Comparison of ENCODE assay signal across 17 cellular contexts in the genomic region with DNA sequence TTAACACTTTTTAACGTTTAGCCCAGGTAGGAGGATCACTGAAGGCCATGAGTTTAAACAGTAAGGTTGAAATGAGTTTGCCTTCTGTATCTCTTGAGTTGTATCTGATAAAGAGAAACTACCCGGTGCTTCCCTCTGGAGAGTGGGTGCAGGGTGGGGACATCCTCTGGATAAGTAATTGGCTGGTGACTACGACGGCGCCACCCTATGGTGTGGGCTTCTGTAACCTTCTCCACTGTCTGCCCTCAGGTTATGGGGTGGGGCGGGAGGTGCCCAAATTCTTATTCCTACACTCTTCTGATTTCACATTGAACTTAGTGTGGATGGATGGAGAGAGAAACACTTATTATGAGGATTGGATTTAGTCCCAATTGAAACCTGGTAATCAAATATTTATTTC.
"Had no signal": no experiment of that assay in that cellular context is flagged by ENCODE, and none has a peak within 500 bp of the region (broad histone marks: within the 10 kb centered on the region; RNA-seq: fewer than 3 reads in every experiment).

No MANE protein-coding gene starts in this region.

- H3K4me3 ChIP-seq: lower lobe of right lung, ovary, thoracic aorta had no signal

- H3K27me3 ChIP-seq: foreskin keratinocyte, ovary had no signal

- H3K27me3 Mint-ChIP-seq: activated CD4-positive, alpha-beta T cell treated with anti-CD3 and anti-CD28 coated beads, Interleukin-2, amount 10 ng/mL, durations not matched to agents 24 days and 14 days; activated CD8-positive, alpha-beta T cell treated with anti-CD3 and anti-CD28 coated beads for 36 hours had no signal

- H3K4me1 Mint-ChIP-seq: natural killer cell had no signal

- ATAC-seq: activated CD8-positive, alpha-beta T cell treated with anti-CD3 and anti-CD28 coated beads for 36 hours; foreskin keratinocyte; lower lobe of right lung; natural killer cell; sciatic nerve; stimulated activated effector memory CD8-positive, alpha-beta T cell treated with anti-CD3 and anti-CD28 coated beads, Interleukin-12 subunit alpha, Interleukin-12 subunit beta, amount 100 ng/mL, for 72 hours had no signal

- H3K9me3 Mint-ChIP-seq: activated CD4-positive, alpha-beta T cell treated with anti-CD3 and anti-CD28 coated beads, Interleukin-2, amount 10 ng/mL, durations not matched to agents 24 days and 14 days; activated CD8-positive, alpha-beta T cell treated with anti-CD3 and anti-CD28 coated beads for 36 hours; activated T-helper 2 cell treated with anti-CD3 and anti-CD28 coated beads, Interferon-gamma antibody, Interleukin-2, Interleukin-4, amounts not matched to agents 10 μg/mL and 5 μg/mL and 100 μg/mL, durations not matched to agents 14 hours and 24 hours and 36 hours; natural killer cell; stimulated activated effector memory CD8-positive, alpha-beta T cell treated with anti-CD3 and anti-CD28 coated beads, Interleukin-12 subunit alpha, Interleukin-12 subunit beta, amount 100 ng/mL, for 72 hours had no signal

- H3K4me1 ChIP-seq: foreskin keratinocyte, lower lobe of right lung had no signal

- H3K27ac ChIP-seq: foreskin keratinocyte, lower lobe of right lung, ovary, thoracic aorta had no signal

- H3K9me3 ChIP-seq: lower lobe of right lung, ovary, thoracic aorta had no signal

- DNase-seq: activated CD4-positive, alpha-beta T cell treated with anti-CD3 and anti-CD28 coated beads, Interleukin-2, amount 10 ng/mL, durations not matched to agents 24 days and 14 days; activated CD8-positive, alpha-beta T cell treated with anti-CD3 and anti-CD28 coated beads for 36 hours; activated naive CD4-positive, alpha-beta T cell treated with Interleukin-2 at 50 U/mL for 16 hours; activated T-cell treated with anti-CD3 and anti-CD28 coated beads, Interleukin-2, amount 50 U/mL, for 1 hour; caudate nucleus; foreskin keratinocyte; glutamatergic neuron; hippocampal formation; lower lobe of right lung; natural killer cell; ovary; stimulated activated CD4-positive, alpha-beta T cell treated with anti-CD3 and anti-CD28 coated beads, Interleukin-4, amount 100 ng/mL, for 24 hours had no signal

- H3K36me3 ChIP-seq: lower lobe of right lung, ovary, thoracic aorta had no signal

- H3K36me3 Mint-ChIP-seq: natural killer cell had no signal

- H3K4me3 Mint-ChIP-seq: activated CD4-positive, alpha-beta T cell treated with anti-CD3 and anti-CD28 coated beads, Interleukin-2, amount 10 ng/mL, durations not matched to agents 24 days and 14 days; activated CD8-positive, alpha-beta T cell treated with anti-CD3 and anti-CD28 coated beads for 36 hours; brain; natural killer cell; stimulated activated effector memory CD8-positive, alpha-beta T cell treated with anti-CD3 and anti-CD28 coated beads, Interleukin-12 subunit alpha, Interleukin-12 subunit beta, amount 100 ng/mL, for 72 hours had no signal

- H3K27ac Mint-ChIP-seq: activated CD4-positive, alpha-beta T cell treated with anti-CD3 and anti-CD28 coated beads, Interleukin-2, amount 10 ng/mL, durations not matched to agents 24 days and 14 days; activated CD8-positive, alpha-beta T cell treated with anti-CD3 and anti-CD28 coated beads for 36 hours; activated T-helper 2 cell treated with anti-CD3 and anti-CD28 coated beads, Interferon-gamma antibody, Interleukin-2, Interleukin-4, amounts not matched to agents 10 μg/mL and 5 μg/mL and 100 μg/mL, durations not matched to agents 14 hours and 24 hours and 36 hours; brain; natural killer cell; stimulated activated effector memory CD8-positive, alpha-beta T cell treated with anti-CD3 and anti-CD28 coated beads, Interleukin-12 subunit alpha, Interleukin-12 subunit beta, amount 100 ng/mL, for 72 hours had no signal
